ENCODE assay signal across 14 cellular contexts in genomic region chr16:57814896-57815295, GRCh38. TPM values are rescaled to one million over a fixed set of nuclear protein-coding genes. Genes with fewer than 3 reads are reported as not detected.
A peak's percentile ranks its signal among the peaks of the same experiment; 100 is the strongest.
DNase-seq lines count a peak whose midpoint lies in the region; ATAC-seq and TF ChIP-seq lines count a peak whose summit lies in the region.
"Had no signal": no experiment of that assay in that cellular context is flagged by ENCODE, and none has a peak within 500 bp of the region (broad histone marks: within the 10 kb centered on the region; RNA-seq: fewer than 3 reads in every experiment).

No MANE protein-coding gene starts in this region.

- TF ChIP-seq CTCF in A673 (conservative IDR thresholded peaks at IDR 0.05; ENCODE audit: low read depth, low read length) (no peak), esophagus squamous epithelium (IDR thresholded peaks at IDR 0.05) (no peak)
- TF ChIP-seq CTCF in CD4-positive, alpha-beta T cell (IDR thresholded peaks at IDR 0.05) = no peak

- peak overlapping the region; percentile 90 for H2AK5ac ChIP-seq in trophoblast cell (ENCODE audit: low read length)

- 53 to 100% methylated on average over 1 to 3 of the region's 3 CpGs for WGBS in esophagus squamous epithelium, 2 donors
- WGBS in trophoblast cell (ENCODE audit: extremely low coverage, insufficient coverage, insufficient read length) = no CpG with 5 or more reads among the region's 3 CpGs

- no peak overlapping the region for H3K4ac ChIP-seq in trophoblast cell (ENCODE audit: low read depth, low read length)

- H2BK120ac ChIP-seq in trophoblast cell (ENCODE audit: insufficient read depth, low read length, poor library complexity) = no peak overlapping the region

- H3K9me3 ChIP-seq in A673 (ENCODE audit: low read depth, low read length, poor library complexity, severe bottlenecking) = no peaks in the 10 kb centered on the region
- H3K9me3 ChIP-seq in esophagus squamous epithelium = no peaks in the 10 kb centered on the region
- no peaks in the 10 kb centered on the region for H3K9me3 ChIP-seq in trophoblast cell (ENCODE audit: insufficient read depth, low read depth, low read length)
- no peaks in the 10 kb centered on the region for H3K9me3 ChIP-seq in CD4-positive, alpha-beta T cell (ENCODE audit: control insufficient read depth, low read length)

- no peak overlapping the region for H4K8ac ChIP-seq in trophoblast cell (ENCODE audit: low read depth, low read length)

- H2AFZ ChIP-seq in trophoblast cell (ENCODE audit: insufficient read depth, low read length, poor library complexity) = no peak overlapping the region

- H3K27me3 Mint-ChIP-seq in activated CD4-positive, alpha-beta T cell treated with anti-CD3 and anti-CD28 coated beads, Interleukin-2, amount 10 ng/mL, durations not matched to agents 24 days and 14 days = peaks cover 3% of the 10 kb centered on the region
- peaks cover 11% of the 10 kb centered on the region for H3K27me3 Mint-ChIP-seq in CD4-positive, alpha-beta T cell

- H2BK12ac ChIP-seq in trophoblast cell (ENCODE audit: low read length) = peak overlapping the region; percentile 91

- H3K14ac ChIP-seq in trophoblast cell (ENCODE audit: low read length) = peak overlapping the region; percentile 36

- intact Hi-C loops in A673 (cut with micrococcal nuclease; ENCODE audit: unreplicated experiment) (no loop called here), esophagus squamous epithelium (cut with DNase I) (no loop called here)
- intact Hi-C loops in activated CD4-positive, alpha-beta T cell treated with anti-CD3 and anti-CD28 coated beads, Interleukin-2, amount 10 ng/mL, durations not matched to agents 24 days and 14 days (cut with micrococcal nuclease) = no loop called here
- intact Hi-C loops in CD4-positive, alpha-beta T cell (cut with DNase I, micrococcal nuclease) = no loop called here

- H3K9me3 Mint-ChIP-seq in activated CD4-positive, alpha-beta T cell treated with anti-CD3 and anti-CD28 coated beads, Interleukin-2, amount 10 ng/mL, durations not matched to agents 24 days and 14 days = no peaks in the 10 kb centered on the region
- no peaks in the 10 kb centered on the region for H3K9me3 Mint-ChIP-seq in CD4-positive, alpha-beta T cell

- H3K4me1 ChIP-seq in A673 (ENCODE audit: insufficient read depth, low read length, poor library complexity, severe bottlenecking) (peaks cover 31% of the 10 kb centered on the region), esophagus squamous epithelium (peaks cover 34 to 65% (median 36%) of the 10 kb centered on the region in 3 donors), trophoblast cell (ENCODE audit: control insufficient read depth in 1 of 2, insufficient read depth in 2 of 2, low read length in 2 of 2) (peaks cover 34 to 39% of the 10 kb centered on the region in 2 experiments)

- BruUV-seq in A673 (replicated peaks; lab: Mats Ljungman, UMichigan) = no TSS peak

- H3K18ac ChIP-seq in trophoblast cell (ENCODE audit: low read length) = no peak overlapping the region

- peak overlapping the region; percentile 37 for H3K27ac ChIP-seq in A673 (ENCODE audit: low read depth, low read length, poor library complexity, severe bottlenecking)
- peak overlapping the region; percentile 78 to 89 (median 87) for H3K27ac ChIP-seq in esophagus squamous epithelium
- no peak overlapping the region for H3K27ac ChIP-seq in trophoblast cell (ENCODE audit: low read depth, low read length)
- H3K27ac ChIP-seq in CD4-positive, alpha-beta T cell (ENCODE audit: low read depth, low read length) = no peak overlapping the region

- H3K79me2 ChIP-seq in trophoblast cell (ENCODE audit: control insufficient read depth, insufficient read depth, low read length, poor library complexity) = peaks cover 5% of the 10 kb centered on the region

- TF ChIP-seq POLR2A in esophagus squamous epithelium (IDR thresholded peaks at IDR 0.05) = no peak

- H3K4me3 Mint-ChIP-seq in activated CD4-positive, alpha-beta T cell treated with anti-CD3 and anti-CD28 coated beads, Interleukin-2, amount 10 ng/mL, durations not matched to agents 24 days and 14 days = no peak overlapping the region
- no peak overlapping the region for H3K4me3 Mint-ChIP-seq in CD4-positive, alpha-beta T cell

- POLR2A ChIA-PET in A673 (lab: Charles Lee; ENCODE audit: low non-redundant PET) = no interaction called here
- POLR2A ChIA-PET in CD4-positive, alpha-beta T cell (lab: Charles Lee) = no interaction called here

- H3K36me3 Mint-ChIP-seq in activated CD4-positive, alpha-beta T cell treated with anti-CD3 and anti-CD28 coated beads, Interleukin-2, amount 10 ng/mL, durations not matched to agents 24 days and 14 days (ENCODE audit: low read depth) = no peaks in the 10 kb centered on the region
- no peaks in the 10 kb centered on the region for H3K36me3 Mint-ChIP-seq in CD4-positive, alpha-beta T cell (ENCODE audit: low read depth)

- no peak overlapping the region for H2BK5ac ChIP-seq in trophoblast cell (ENCODE audit: low read depth, low read length, poor library complexity)

- H3K27me3 ChIP-seq in A673 (replicated peaks; ENCODE audit: insufficient read depth, low read depth, low read length, poor library complexity) = no peaks in the 10 kb centered on the region
- no peaks in the 10 kb centered on the region for H3K27me3 ChIP-seq in esophagus squamous epithelium
- H3K27me3 ChIP-seq in trophoblast cell (ENCODE audit: insufficient read depth, low read length) = no peaks in the 10 kb centered on the region
- H3K27me3 ChIP-seq in CD4-positive, alpha-beta T cell (ENCODE audit: control insufficient read depth, insufficient read depth, low read length) = no peaks in the 10 kb centered on the region

- H3K36me3 ChIP-seq in A673 (ENCODE audit: insufficient read depth, low read length, poor library complexity, severe bottlenecking) (no peaks in the 10 kb centered on the region), esophagus squamous epithelium (no peaks in the 10 kb centered on the region), trophoblast cell (ENCODE audit: control insufficient read depth in 1 of 2, insufficient read depth in 2 of 2, low read length in 2 of 2) (no peaks in the 10 kb centered on the region)

- DNase-seq in A673 (ENCODE audit: low spot score) (no peak), RPMI8226 (peak; percentile 69), esophagus squamous epithelium (lab: John Stamatoyannopoulos, UW) (no peak), trophoblast cell (no peak), dedifferentiated amniotic fluid mesenchymal stem cell (ENCODE audit: extremely low spot score) (no peak), HK-2 (ENCODE audit: unreplicated experiment) (no peak)
- DNase-seq in activated CD4-positive, alpha-beta T cell treated with anti-CD3 and anti-CD28 coated beads, Interleukin-2, amount 10 ng/mL, durations not matched to agents 24 days and 14 days = no peak
- no peak for DNase-seq in CD4-positive, alpha-beta T cell
- DNase-seq: Karpas-422, NCI-H1417, NCI-H2029, NCI-H2171 treated with DMSO at 0.1 percent for 48 hours, NCI-H82, SHP77 treated with DMSO at 0.1 percent for 48 hours had no signal

- no peak overlapping the region for H3K27ac Mint-ChIP-seq in activated CD4-positive, alpha-beta T cell treated with anti-CD3 and anti-CD28 coated beads, Interleukin-2, amount 10 ng/mL, durations not matched to agents 24 days and 14 days
- H3K27ac Mint-ChIP-seq in CD4-positive, alpha-beta T cell = no peak overlapping the region

- ATAC-seq in CD4-positive, alpha-beta T cell (ENCODE audit: poor library complexity) = no peak

- H3K4me1 Mint-ChIP-seq in activated CD4-positive, alpha-beta T cell treated with anti-CD3 and anti-CD28 coated beads, Interleukin-2, amount 10 ng/mL, durations not matched to agents 24 days and 14 days = peaks cover 25% of the 10 kb centered on the region
- H3K4me1 Mint-ChIP-seq in CD4-positive, alpha-beta T cell (ENCODE audit: low read depth) = peaks cover 8% of the 10 kb centered on the region

- H3K4me3 ChIP-seq in A673 (ENCODE audit: low read depth, low read length, poor library complexity, severe bottlenecking) (no peak overlapping the region), esophagus squamous epithelium (no peak overlapping the region), trophoblast cell (ENCODE audit: low read depth, low read length) (no peak overlapping the region)

- H3K4me2 ChIP-seq in trophoblast cell (ENCODE audit: low read length) = no peak overlapping the region

- peaks cover 31% of the 10 kb centered on the region for H3K79me1 ChIP-seq in trophoblast cell (ENCODE audit: low read length)

- H4K12ac ChIP-seq in trophoblast cell (ENCODE audit: low read depth, low read length) = no peak overlapping the region

- no peak overlapping the region for H3K23ac ChIP-seq in trophoblast cell (ENCODE audit: low read length)

- H4K91ac ChIP-seq in trophoblast cell (ENCODE audit: low read depth, low read length) = peak overlapping the region; percentile 90

- CTCF ChIA-PET in A673 (lab: Charles Lee) = no interaction called here
- CTCF ChIA-PET in CD4-positive, alpha-beta T cell (lab: Charles Lee) = no interaction called here

- H3K9ac ChIP-seq in trophoblast cell (ENCODE audit: low read length) = no peak overlapping the region

RNA-seq across cellular contexts. Expression of gene KIFC3, which starts 12.6 kb away (rescaled TPM):
- total RNA-seq in A673 (2021) = 198 and 201 TPM in 2 replicates
- total RNA-seq in esophagus squamous epithelium = 10 to 100 TPM; 14.8 to 72.4 (median 43.5) TPM
- 14.9 and 15.9 TPM in 2 replicates for polyA plus RNA-seq in trophoblast cell (2013)
- total RNA-seq in activated CD4-positive, alpha-beta T cell treated with anti-CD3 and anti-CD28 coated beads, Interleukin-2, amount 10 ng/mL, durations not matched to agents 24 days and 14 days = 0.58 and 1.7 TPM in 2 replicates
- not detected for total RNA-seq in CD4-positive, alpha-beta T cell

Comparison
In these comparisons a context has a peak if more than half of its experiments do, and no peak if none do; other contexts are left out.
1. H3K27ac ChIP-seq: peak in A673 (single experiment) and esophagus squamous epithelium (4 of 4); none in trophoblast cell (single experiment) and CD4-positive, alpha-beta T cell (single experiment).